Comparison of ENCODE assay signal across 2 cellular contexts in the genomic region with DNA sequence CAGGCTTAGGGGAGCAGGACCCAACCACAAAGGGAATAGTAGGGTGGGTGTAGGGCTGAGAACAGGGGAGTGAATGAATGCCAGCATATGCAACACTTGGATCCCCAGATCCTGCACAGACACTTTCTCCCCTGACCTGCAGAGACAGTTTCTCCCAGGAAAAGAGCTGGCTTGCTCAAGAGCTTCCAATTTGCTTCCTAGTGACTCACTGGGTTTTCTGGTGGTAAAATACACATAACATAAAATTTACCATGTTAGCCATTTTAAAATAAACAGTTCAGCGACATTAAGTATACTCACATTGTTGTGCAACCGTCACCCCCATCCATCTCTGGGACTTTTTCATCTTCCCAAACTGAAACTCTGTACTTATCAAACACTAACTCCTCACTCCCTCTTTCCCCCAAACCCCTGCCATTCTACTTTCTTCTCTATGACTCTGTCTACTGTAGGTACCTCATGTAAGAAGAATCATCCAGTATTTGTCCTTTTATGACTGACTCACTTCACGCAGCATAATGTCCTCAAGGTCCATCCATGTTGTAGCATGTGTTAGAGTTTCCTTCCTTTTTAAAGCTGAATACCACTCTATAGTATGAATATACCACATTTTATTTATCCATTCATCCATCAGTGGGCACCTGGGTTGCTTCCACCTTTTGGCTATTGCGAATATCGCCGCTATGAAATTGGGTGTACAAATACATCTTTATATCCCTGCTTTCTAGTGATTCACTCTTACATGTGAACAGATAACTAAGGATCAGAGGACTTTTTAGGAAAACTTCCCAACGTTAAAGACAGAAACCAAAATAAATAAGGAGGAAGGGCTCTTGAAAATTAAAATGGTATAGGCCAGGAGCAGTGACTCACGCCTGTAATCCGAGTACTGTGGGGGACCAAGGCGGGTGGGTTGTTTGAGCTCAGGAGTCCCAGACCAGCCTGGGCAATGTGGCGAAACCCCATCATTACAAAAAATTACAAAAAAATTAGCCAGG.
TF ChIP-seq lines count a peak whose summit lies in the region.

No MANE protein-coding gene starts in this region.

TF ChIP-seq in IMR-90, 13 proteins besides CTCF, POLR2A, EP300 and RAD21 (continued from another document):
- TF ChIP-seq FOS (IDR thresholded peaks at IDR 0.05; ENCODE audit: low read depth, low read length) = peak; percentile 65; the same call in 1 of the 2 replicates
- TF ChIP-seq CEBPB (IDR thresholded peaks at IDR 0.05; ENCODE audit: low read depth, low read length) = peak; percentile 98
- TF ChIP-seq RFX5 (IDR thresholded peaks at IDR 0.05; ENCODE audit: low read depth, low read length) = no peak
- no peak for TF ChIP-seq CHD1 (IDR thresholded peaks at IDR 0.05; ENCODE audit: low read depth, low read length)
- TF ChIP-seq SMC3 (IDR thresholded peaks at IDR 0.05; ENCODE audit: low read depth, low read length) = no peak
- TF ChIP-seq RCOR1 (IDR thresholded peaks at IDR 0.05; ENCODE audit: insufficient replicate concordance, low read length) = no peak
- TF ChIP-seq, protein P1, sequence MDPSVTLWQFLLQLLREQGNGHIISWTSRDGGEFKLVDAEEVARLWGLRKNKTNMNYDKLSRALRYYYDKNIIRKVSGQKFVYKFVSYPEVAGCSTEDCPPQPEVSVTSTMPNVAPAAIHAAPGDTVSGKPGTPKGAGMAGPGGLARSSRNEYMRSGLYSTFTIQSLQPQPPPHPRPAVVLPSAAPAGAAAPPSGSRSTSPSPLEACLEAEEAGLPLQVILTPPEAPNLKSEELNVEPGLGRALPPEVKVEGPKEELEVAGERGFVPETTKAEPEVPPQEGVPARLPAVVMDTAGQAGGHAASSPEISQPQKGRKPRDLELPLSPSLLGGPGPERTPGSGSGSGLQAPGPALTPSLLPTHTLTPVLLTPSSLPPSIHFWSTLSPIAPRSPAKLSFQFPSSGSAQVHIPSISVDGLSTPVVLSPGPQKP (IDR thresholded peaks at IDR 0.05; ENCODE audit: borderline replicate concordance, low read depth, low read length) = no peak
- no peak for TF ChIP-seq NFE2L2 (IDR thresholded peaks at IDR 0.05; ENCODE audit: low read depth, low read length)

TF ChIP-seq in GM12891, 5 proteins besides CTCF, POLR2A, EP300 and RAD21 (continued from another document):
- TF ChIP-seq SPI1 (IDR thresholded peaks at IDR 0.05; ENCODE audit: low read depth, low read length) (no peak), POU2F2 (IDR thresholded peaks at IDR 0.05; ENCODE audit: low read depth, low read length) (no peak), PAX5 (IDR thresholded peaks at IDR 0.05; ENCODE audit: insufficient read depth, low read length, severe bottlenecking) (no peak), POLR2AphosphoS5 (IDR thresholded peaks at IDR 0.05; ENCODE audit: low read depth, low read length) (no peak)
